ENCODE assay signal across 19 cellular contexts in genomic region chr21:40176732-40177131, GRCh38.
A peak's percentile ranks its signal among the peaks of the same experiment; 100 is the strongest.
DNase-seq lines count a peak whose midpoint lies in the region; TF ChIP-seq lines count a peak whose summit lies in the region.
"Had no signal": no experiment of that assay in that cellular context is flagged by ENCODE, and none has a peak within 500 bp of the region (broad histone marks: within the 10 kb centered on the region; RNA-seq: fewer than 3 reads in every experiment).

No MANE protein-coding gene starts in this region.

- H3K27ac Mint-ChIP-seq in progenitor cell of endocrine pancreas, result no peak overlapping the region
- H3K27ac Mint-ChIP-seq: activated CD8-positive, alpha-beta T cell treated with anti-CD3 and anti-CD28 coated beads for 36 hours; activated naive CD8-positive, alpha-beta T cell treated with anti-CD3 and anti-CD28 coated beads, Interleukin-2, amount 10 ng/mL, durations not matched to agents 7 days and 5 days; CD8-positive, alpha-beta T cell; stimulated activated effector memory CD8-positive, alpha-beta T cell treated with anti-CD3 and anti-CD28 coated beads, Interleukin-12 subunit alpha, Interleukin-12 subunit beta, amount 100 ng/mL, for 72 hours had no signal

- H3K27ac ChIP-seq in BLaER1 treated with 17β-estradiol and CSF1 and Interleukin-3, amounts not matched to agents 10 nM and 100 nM, result peak overlapping the region in 2 of 11 experiments; percentile 15 to 39; a peak in 1 of 22 replicates
- peak overlapping the region in 1 of 2 experiments; percentile 99; a peak in 2 of 4 replicates for H3K27ac ChIP-seq in SK-N-SH (ENCODE audit: low read depth in 2 of 2, low read length in 1 of 2)
- H3K27ac ChIP-seq in hepatocyte, result no peak overlapping the region
- H3K27ac ChIP-seq: A549, left lung, ovary, transverse colon had no signal

- no peaks in the 10 kb centered on the region for H3K4me1 Mint-ChIP-seq in progenitor cell of endocrine pancreas (ENCODE audit: low read depth)
- H3K4me1 Mint-ChIP-seq: activated naive CD8-positive, alpha-beta T cell treated with anti-CD3 and anti-CD28 coated beads, Interleukin-2, amount 10 ng/mL, durations not matched to agents 7 days and 5 days; stimulated activated effector memory CD8-positive, alpha-beta T cell treated with anti-CD3 and anti-CD28 coated beads, Interleukin-12 subunit alpha, Interleukin-12 subunit beta, amount 100 ng/mL, for 72 hours had no signal

- H4K20me1 ChIP-seq in BLaER1 treated with 17β-estradiol and CSF1 and Interleukin-3, amounts not matched to agents 10 nM and 100 nM, result no peaks in the 10 kb centered on the region
- H4K20me1 ChIP-seq in SK-N-SH (ENCODE audit: insufficient read depth), result no peaks in the 10 kb centered on the region
- H4K20me1 ChIP-seq in hepatocyte (ENCODE audit: insufficient read depth, poor library complexity, severe bottlenecking), result no peaks in the 10 kb centered on the region

- H3K9me2 ChIP-seq in SK-N-SH (no peaks in the 10 kb centered on the region), hepatocyte (replicated peaks; ENCODE audit: insufficient read depth) (no peaks in the 10 kb centered on the region)

- TF ChIP-seq RAD21 in SK-N-SH (IDR thresholded peaks at IDR 0.05; ENCODE audit: low read length), result no peak; the same call in 1 of the 2 replicates

- H3K9me3 ChIP-seq in BLaER1 treated with 17β-estradiol and CSF1 and Interleukin-3, amounts not matched to agents 10 nM and 100 nM (replicated peaks in 1 of 11), result peaks cover 0 to 19% (median 5%) of the 10 kb centered on the region in 11 experiments; a peak in 10 of 22 replicates
- H3K9me3 ChIP-seq in SK-N-SH (no peaks in the 10 kb centered on the region), hepatocyte (ENCODE audit: low read depth) (no peaks in the 10 kb centered on the region)
- H3K9me3 ChIP-seq: A549, ovary, transverse colon had no signal

- 0 out of 20 replicates have a peak overlapping the region, but pooled peaks of 1 of the 10 experiments have one; percentile 20 for H3K4me3 ChIP-seq in BLaER1 treated with 17β-estradiol and CSF1 and Interleukin-3, amounts not matched to agents 10 nM and 100 nM
- no peak overlapping the region for H3K4me3 ChIP-seq in SK-N-SH (ENCODE audit: low read depth in 2 of 2, low read length in 1 of 2)
- no peak overlapping the region for H3K4me3 ChIP-seq in hepatocyte
- H3K4me3 ChIP-seq: A549, left lung, ovary, transverse colon had no signal

- H3K36me3 Mint-ChIP-seq in progenitor cell of endocrine pancreas (ENCODE audit: insufficient read depth), result peaks cover 2% of the 10 kb centered on the region
- H3K36me3 Mint-ChIP-seq: activated naive CD8-positive, alpha-beta T cell treated with anti-CD3 and anti-CD28 coated beads, Interleukin-2, amount 10 ng/mL, durations not matched to agents 7 days and 5 days; CD8-positive, alpha-beta T cell; stimulated activated effector memory CD8-positive, alpha-beta T cell treated with anti-CD3 and anti-CD28 coated beads, Interleukin-12 subunit alpha, Interleukin-12 subunit beta, amount 100 ng/mL, for 72 hours had no signal

- CTCF ChIA-PET in SK-N-SH (lab: Yijun Ruan, JAX), result interaction anchor here (1.0 to 4.6 kb wide), 15 partner anchors 11 to 892 kb away, joined by 3 to 31 read pairs (median 3); no protein-coding TSS in a partner anchor

- no peak overlapping the region for H3K4me3 Mint-ChIP-seq in progenitor cell of endocrine pancreas (ENCODE audit: low read depth)
- H3K4me3 Mint-ChIP-seq: activated CD8-positive, alpha-beta T cell treated with anti-CD3 and anti-CD28 coated beads for 36 hours; activated naive CD8-positive, alpha-beta T cell treated with anti-CD3 and anti-CD28 coated beads, Interleukin-2, amount 10 ng/mL, durations not matched to agents 7 days and 5 days; CD8-positive, alpha-beta T cell; stimulated activated effector memory CD8-positive, alpha-beta T cell treated with anti-CD3 and anti-CD28 coated beads, Interleukin-12 subunit alpha, Interleukin-12 subunit beta, amount 100 ng/mL, for 72 hours had no signal

- H3F3A ChIP-seq in SK-N-SH (replicated peaks; ENCODE audit: insufficient read depth), result no peaks in the 10 kb centered on the region

- peak in 1 of 2 experiments; percentile 97; a peak in 2 of 4 replicates for TF ChIP-seq EP300 in SK-N-SH (IDR thresholded peaks at IDR 0.05; ENCODE audit: borderline replicate concordance in 1 of 2, low read depth in 1 of 2, low read length in 1 of 2)

- no peaks in the 10 kb centered on the region for H3K27me3 ChIP-seq in BLaER1 treated with 17β-estradiol and CSF1 and Interleukin-3, amounts not matched to agents 10 nM and 100 nM
- no peaks in the 10 kb centered on the region for H3K27me3 ChIP-seq in SK-N-SH (ENCODE audit: insufficient read depth)
- H3K27me3 ChIP-seq in hepatocyte, result no peaks in the 10 kb centered on the region
- H3K27me3 ChIP-seq: ovary, transverse colon had no signal

- H3K79me2 ChIP-seq in SK-N-SH (ENCODE audit: insufficient read depth) (no peaks in the 10 kb centered on the region), hepatocyte (no peaks in the 10 kb centered on the region)

- H3K27me3 Mint-ChIP-seq in progenitor cell of endocrine pancreas, result no peaks in the 10 kb centered on the region
- H3K27me3 Mint-ChIP-seq: activated CD8-positive, alpha-beta T cell treated with anti-CD3 and anti-CD28 coated beads for 36 hours; activated naive CD8-positive, alpha-beta T cell treated with anti-CD3 and anti-CD28 coated beads, Interleukin-2, amount 10 ng/mL, durations not matched to agents 7 days and 5 days had no signal

- DNase-seq in NCI-H1436 (lab: John Stamatoyannopoulos, UW) (peak; percentile 82), NCI-H2227 treated with DMSO at 0.1 percent for 48 hours (lab: John Stamatoyannopoulos, UW) (peak; percentile 37), SK-N-SH (peak; percentile 85), foreskin melanocyte (no peak), iPS-NIHi7 (ENCODE audit: extremely low spot score) (no peak), hepatocyte (ENCODE audit: low spot score) (no peak), progenitor cell of endocrine pancreas (ENCODE audit: low spot score, unreplicated experiment) (no peak)
- DNase-seq: activated CD8-positive, alpha-beta T cell treated with anti-CD3 and anti-CD28 coated beads for 36 hours; activated naive CD8-positive, alpha-beta T cell treated with anti-CD3 and anti-CD28 coated beads, Interleukin-2, amount 10 ng/mL, durations not matched to agents 7 days and 5 days; CD8-positive, alpha-beta T cell; GDM1; KBM-7; left lung; ovary; small intestine; transverse colon had no signal

- TF ChIP-seq CTCF in SK-N-SH (IDR thresholded peaks at IDR 0.05) (no peak), hepatocyte (IDR thresholded peaks at IDR 0.05; ENCODE audit: poor library complexity) (no peak), progenitor cell of endocrine pancreas (IDR thresholded peaks at IDR 0.05; ENCODE audit: unreplicated experiment) (no peak)

- POLR2A ChIA-PET in SK-N-SH (lab: Yijun Ruan, JAX), result interaction anchor here (0.7 to 1.6 kb wide), 4 partner anchors 11 to 164 kb away, joined by 3 to 4 read pairs (median 4); no protein-coding TSS in a partner anchor

- peaks cover 2% of the 10 kb centered on the region for H3K9me3 Mint-ChIP-seq in progenitor cell of endocrine pancreas (ENCODE audit: low read depth)

- peak overlapping the region in 9 of 11 experiments; percentile 11 to 86 (median 63); a peak in 17 of 22 replicates for H3K4me2 ChIP-seq in BLaER1 treated with 17β-estradiol and CSF1 and Interleukin-3, amounts not matched to agents 10 nM and 100 nM
- H3K4me2 ChIP-seq in SK-N-SH (no peak overlapping the region), hepatocyte (no peak overlapping the region)
- H3K4me2 ChIP-seq: A549 had no signal

- 1% methylated on average over 5 of the region's 5 CpGs for WGBS in SK-N-SH (ENCODE audit: low lambda C conversion rate)
- 71% methylated on average over 5 of the region's 5 CpGs for WGBS in hepatocyte (ENCODE audit: low lambda C conversion rate, missing lambda C conversion rate)

- peaks cover 0 to 69% (median 37%) of the 10 kb centered on the region in 10 experiments; a peak in 16 of 20 replicates for H3K4me1 ChIP-seq in BLaER1 treated with 17β-estradiol and CSF1 and Interleukin-3, amounts not matched to agents 10 nM and 100 nM
- H3K4me1 ChIP-seq in SK-N-SH (ENCODE audit: control insufficient read depth in 1 of 2, insufficient read depth in 2 of 2, low read depth in 1 of 2, low read length in 1 of 2), result peaks cover 0 to 34% of the 10 kb centered on the region in 2 experiments; a peak in 2 of 4 replicates
- no peaks in the 10 kb centered on the region for H3K4me1 ChIP-seq in hepatocyte (ENCODE audit: insufficient read depth)
- H3K4me1 ChIP-seq: A549, left lung, transverse colon had no signal

- H3K36me3 ChIP-seq in BLaER1 treated with 17β-estradiol and CSF1 and Interleukin-3, amounts not matched to agents 10 nM and 100 nM, result no peaks in the 10 kb centered on the region
- H3K36me3 ChIP-seq in SK-N-SH (replicated peaks in 1 of 2; ENCODE audit: control insufficient read depth in 1 of 2, insufficient read depth in 2 of 2, low read length in 1 of 2) (no peaks in the 10 kb centered on the region), hepatocyte (replicated peaks; ENCODE audit: insufficient read depth, low read depth) (no peaks in the 10 kb centered on the region)
- H3K36me3 ChIP-seq: left lung, ovary, transverse colon had no signal

- H3K9ac ChIP-seq in BLaER1 treated with 17β-estradiol and CSF1 and Interleukin-3, amounts not matched to agents 10 nM and 100 nM, result peak overlapping the region in 1 of 11 experiments; percentile 1; a peak in 1 of 22 replicates
- H3K9ac ChIP-seq in SK-N-SH, result no peak overlapping the region

- no peak overlapping the region for H2AFZ ChIP-seq in SK-N-SH (ENCODE audit: low read depth)
- H2AFZ ChIP-seq in hepatocyte, result no peak overlapping the region

TF ChIP-seq in SK-N-SH, 30 proteins besides CTCF, POLR2A, EP300 and RAD21 (continues in another document):
- no peak for TF ChIP-seq SMC3 (IDR thresholded peaks at IDR 0.05; ENCODE audit: low read depth, low read length)
- no peak for TF ChIP-seq NFIC (IDR thresholded peaks at IDR 0.05; ENCODE audit: borderline replicate concordance)
- TF ChIP-seq IRF3 (IDR thresholded peaks at IDR 0.05; ENCODE audit: low read depth, low read length), result no peak
- no peak for TF ChIP-seq TAF1 (IDR thresholded peaks at IDR 0.05; ENCODE audit: borderline replicate concordance, low read depth, low read length)
- no peak for TF ChIP-seq FOSL2 (IDR thresholded peaks at IDR 0.05; ENCODE audit: borderline replicate concordance, low read depth)
- TF ChIP-seq YY1 (IDR thresholded peaks at IDR 0.05; ENCODE audit: low read depth), result no peak
- no peak for TF ChIP-seq POLR2AphosphoS5 (IDR thresholded peaks at IDR 0.05; ENCODE audit: low read depth, low read length)
- no peak for TF ChIP-seq TEAD4 (IDR thresholded peaks at IDR 0.05; ENCODE audit: borderline replicate concordance, insufficient read depth)

Comparison
In these comparisons a context has a peak if more than half of its experiments do, and no peak if none do; other contexts are left out.
1. H3K4me2 ChIP-seq: peak in BLaER1 treated with 17β-estradiol and CSF1 and Interleukin-3, amounts not matched to agents 10 nM and 100 nM (9 of 11); none in SK-N-SH (single experiment) and hepatocyte (single experiment).
2. DNase-seq: peak in NCI-H1436 (single experiment), NCI-H2227 treated with DMSO at 0.1 percent for 48 hours (single experiment) and SK-N-SH (single experiment); none in foreskin melanocyte (single experiment), iPS-NIHi7 (single experiment), hepatocyte (single experiment) and progenitor cell of endocrine pancreas (single experiment).